Comparison of ENCODE assay signal across 18 cellular contexts in the genomic region with DNA sequence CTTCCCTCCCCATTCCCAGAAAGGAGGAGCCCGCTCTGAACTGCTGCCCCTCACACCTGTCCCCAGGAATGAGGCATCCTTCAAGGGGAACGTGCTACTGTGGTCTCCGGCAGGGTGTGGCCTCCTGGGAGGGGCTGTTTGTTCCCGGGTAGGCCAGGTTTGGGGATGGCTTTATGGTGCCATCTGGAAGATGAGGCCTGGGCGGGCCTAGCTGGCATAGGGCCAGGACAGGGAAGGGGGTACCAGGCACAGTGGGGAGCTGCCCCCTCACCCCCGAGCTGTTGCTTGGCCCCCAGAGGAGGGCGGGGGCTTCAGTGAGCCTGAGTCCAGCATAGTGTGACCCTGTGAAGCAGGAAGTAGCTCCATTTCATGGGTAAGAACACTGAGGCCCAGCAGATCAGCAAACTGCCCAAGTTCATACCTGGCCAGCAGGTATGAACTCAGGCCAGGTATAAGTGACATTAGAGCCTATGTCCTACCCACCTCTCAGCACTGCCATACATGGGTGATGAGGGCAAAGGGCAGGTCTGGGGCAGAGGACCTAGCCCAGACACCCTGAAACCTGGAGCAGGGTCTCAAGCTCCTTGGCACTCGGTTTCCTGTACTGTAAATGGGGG. TPM values are rescaled to one million over a fixed set of nuclear protein-coding genes. Genes with fewer than 3 reads are reported as not detected.
DNase-seq lines count a peak whose midpoint lies in the region; ATAC-seq, FAIRE-seq and TF ChIP-seq lines count a peak whose summit lies in the region.
"Had no signal": no experiment of that assay in that cellular context is flagged by ENCODE, and none has a peak within 500 bp of the region (broad histone marks: within the 10 kb centered on the region; RNA-seq: fewer than 3 reads in every experiment).

No MANE protein-coding gene starts in this region.

- CTCF ChIA-PET in SK-N-SH (lab: Yijun Ruan, JAX) (interaction anchor here (0.7 to 2.9 kb wide), 5 partner anchors 18 to 410 kb away, joined by 3 to 9 read pairs (median 4); no protein-coding TSS in a partner anchor), HepG2 (lab: Yijun Ruan, JAX; ENCODE audit: low intra/inter-chr PET ratio, low total read pairs) (no interaction called here)

- in situ Hi-C loops in HepG2 (cut with HindIII; ENCODE audit: extremely low pct_ligation_motif_present, low pct_unique_long_range_greater_than_20kb) (no loop called here), transverse colon (cut with MboI; ENCODE audit: low pct_ligation_motif_present in 1 of 4, low pct_unique_long_range_greater_than_20kb in 1 of 4, low sequenced_read_pairs in 3 of 4) (no loop called here)

- WGBS in SK-N-SH (ENCODE audit: low lambda C conversion rate) = 68% methylated on average over 4 of the region's 8 CpGs
- WGBS in HepG2 (ENCODE audit: low lambda C conversion rate) = 60% methylated on average over 7 of the region's 8 CpGs
- WGBS in transverse colon (ENCODE audit: low coverage in 1 of 2), 2 donors = 52% methylated on average over 8 of the region's 8 CpGs; no CpG with 5 or more reads in 1 of the 2 donors

- H2AFZ ChIP-seq in SK-N-SH (ENCODE audit: low read depth) = no peak overlapping the region
- H2AFZ ChIP-seq in HepG2 (ENCODE audit: low read length) = no peak overlapping the region
- H2AFZ ChIP-seq: PC-9 had no signal

- DNase-seq in SK-N-SH = peak; percentile 28
- peak; percentile 50 for DNase-seq in NCI-H69 (lab: John Stamatoyannopoulos, UW)
- no peak for DNase-seq in HepG2 (ENCODE audit: low spot score)
- DNase-seq in transverse colon = peak; percentile 34
- DNase-seq in stimulated activated CD4-positive, alpha-beta T cell treated with anti-CD3 and anti-CD28 coated beads, Interleukin-1b, Interleukin-23, amount 100 ng/mL, for 48 hours = no peak
- DNase-seq: DMS79 treated with DMSO at 0.1 percent for 48 hours, NCI-H1092 treated with DMSO at 0.1 percent for 48 hours, NCI-H226, NCI-H524, PC-9, SIG-M5 had no signal

- H3K27ac ChIP-seq in SK-N-SH (ENCODE audit: low read depth in 2 of 2, low read length in 1 of 2) = no peak overlapping the region
- H3K27ac ChIP-seq in HepG2 (ENCODE audit: extremely low read length, insufficient read depth, low read length) = no peak overlapping the region
- peak overlapping the region in 1 of 4 donors; percentile 21 for H3K27ac ChIP-seq in transverse colon
- H3K27ac ChIP-seq: 22Rv1, PC-9, RWPE1 had no signal

- no TSS peak for BruUV-seq in HepG2 (replicated peaks; lab: Mats Ljungman, UMichigan)

- no peaks in the 10 kb centered on the region for H3K27me3 ChIP-seq in SK-N-SH (ENCODE audit: insufficient read depth)
- H3K27me3 ChIP-seq in HepG2 (ENCODE audit: control insufficient read depth in 1 of 2, insufficient read depth in 2 of 2, low read length in 2 of 2) = peaks cover 1 to 2% of the 10 kb centered on the region in 2 experiments; a peak in 1 of 5 replicates
- H3K27me3 ChIP-seq in transverse colon = peaks cover 19% of the 10 kb centered on the region

- H3K9ac ChIP-seq in SK-N-SH = no peak overlapping the region
- no peak overlapping the region for H3K9ac ChIP-seq in HepG2 (ENCODE audit: insufficient read depth, low read depth, low read length)

- no peak for TF ChIP-seq RAD21 in SK-N-SH (IDR thresholded peaks at IDR 0.05; ENCODE audit: low read length)
- TF ChIP-seq RAD21 in HepG2 (CRISPR knock-in tag; IDR thresholded peaks at IDR 0.05) = no peak

- no peak for TF ChIP-seq EP300 in SK-N-SH (IDR thresholded peaks at IDR 0.05; ENCODE audit: borderline replicate concordance in 1 of 2, low read depth in 1 of 2, low read length in 1 of 2)
- TF ChIP-seq EP300 in HepG2 (IDR thresholded peaks at IDR 0.05; ENCODE audit: low read depth in 2 of 2, low read length in 2 of 2) = no peak
- TF ChIP-seq EP300 in HepG2 (CRISPR knock-in tag; IDR thresholded peaks at IDR 0.05; ENCODE audit: borderline replicate concordance) = no peak
- TF ChIP-seq EP300 in transverse colon (IDR thresholded peaks at IDR 0.05; ENCODE audit: low read depth) = no peak

- no peaks in the 10 kb centered on the region; a peak in 1 of 4 replicates for H3K4me1 ChIP-seq in SK-N-SH (ENCODE audit: control insufficient read depth in 1 of 2, insufficient read depth in 2 of 2, low read depth in 1 of 2, low read length in 1 of 2)
- peaks cover 31% of the 10 kb centered on the region for H3K4me1 ChIP-seq in HepG2 (ENCODE audit: insufficient read depth, low read length)
- peaks cover 0 to 11% (median 2%) of the 10 kb centered on the region in 4 donors for H3K4me1 ChIP-seq in transverse colon

- intact Hi-C loops in HepG2 (cut with micrococcal nuclease; ENCODE audit: unreplicated experiment) (no loop called here), transverse colon (cut with DNase I; ENCODE audit: low total_unique reads) (no loop called here)

- no peaks in the 10 kb centered on the region for H3K36me3 ChIP-seq in SK-N-SH (replicated peaks in 1 of 2; ENCODE audit: control insufficient read depth in 1 of 2, insufficient read depth in 2 of 2, low read length in 1 of 2)
- H3K36me3 ChIP-seq in HepG2 (replicated peaks in 1 of 2; ENCODE audit: control insufficient read depth in 1 of 2, insufficient read depth in 2 of 2, low read length in 2 of 2) = no peaks in the 10 kb centered on the region
- H3K36me3 ChIP-seq in transverse colon = no peaks in the 10 kb centered on the region

- H3K4me3 ChIP-seq in SK-N-SH (ENCODE audit: low read depth in 2 of 2, low read length in 1 of 2) (no peak overlapping the region), HepG2 (replicated peaks in 1 of 3; ENCODE audit: insufficient read depth in 1 of 3, low read depth in 2 of 3, low read length in 3 of 3) (no peak overlapping the region), transverse colon (no peak overlapping the region)
- H3K4me3 ChIP-seq: PC-9 had no signal

- no peak for TF ChIP-seq CTCF in SK-N-SH (IDR thresholded peaks at IDR 0.05)
- TF ChIP-seq CTCF in HepG2 (CRISPR knock-in tag; IDR thresholded peaks at IDR 0.05) = no peak
- TF ChIP-seq CTCF in transverse colon (IDR thresholded peaks at IDR 0.05) = no peak

- no peaks in the 10 kb centered on the region for H3K9me2 ChIP-seq in SK-N-SH

- H3K4me2 ChIP-seq in SK-N-SH (no peak overlapping the region), HepG2 (ENCODE audit: low read depth, low read length) (no peak overlapping the region)
- H3K4me2 ChIP-seq: PC-9 had no signal

- H3F3A ChIP-seq in SK-N-SH (replicated peaks; ENCODE audit: insufficient read depth) = no peaks in the 10 kb centered on the region

- TF ChIP-seq POLR2A in HepG2 (IDR thresholded peaks at IDR 0.05; ENCODE audit: insufficient read depth in 1 of 2, low read depth in 2 of 2, low read length in 2 of 2) (no peak), transverse colon (IDR thresholded peaks at IDR 0.05) (no peak)

- H3K79me2 ChIP-seq in SK-N-SH (ENCODE audit: insufficient read depth) = no peaks in the 10 kb centered on the region
- H3K79me2 ChIP-seq in HepG2 (ENCODE audit: insufficient read depth, low read length) = no peaks in the 10 kb centered on the region

- FAIRE-seq in HepG2 (lab: Jason Lieb, UNC) = no peak
- FAIRE-seq: H54 had no signal

- ATAC-seq in SK-N-SH treated with all-trans-retinoic acid at 6 μM for 48 hours (no peak), HepG2 (no peak; the same call in 2 of the 3 replicates), HG03097 (IDR thresholded peaks at IDR 0.05; ENCODE audit: low FRiP score, unreplicated experiment) (no peak), HG02678 (IDR thresholded peaks at IDR 0.05; ENCODE audit: unreplicated experiment) (no peak)

- H4K20me1 ChIP-seq in SK-N-SH (ENCODE audit: insufficient read depth) (no peaks in the 10 kb centered on the region), HepG2 (ENCODE audit: insufficient read depth, low read length) (no peaks in the 10 kb centered on the region)

- no peaks in the 10 kb centered on the region for H3K9me3 ChIP-seq in SK-N-SH
- H3K9me3 ChIP-seq in HepG2 (ENCODE audit: low read length) = no peaks in the 10 kb centered on the region
- H3K9me3 ChIP-seq in transverse colon = no peaks in the 10 kb centered on the region

- POLR2A ChIA-PET in SK-N-SH (lab: Yijun Ruan, JAX) = no interaction called here
- POLR2A ChIA-PET in HepG2 (lab: Yijun Ruan, JAX) = no interaction called here

TF ChIP-seq in SK-N-SH, 30 proteins besides CTCF, POLR2A, EP300 and RAD21 (continues in another document):
- no peak for TF ChIP-seq TCF12 (IDR thresholded peaks at IDR 0.05)

TF ChIP-seq in SK-N-SH treated with all-trans-retinoic acid at 6 μM for 48 hours, 23 proteins besides CTCF, POLR2A, EP300 and RAD21 (continues in another document):
- no peak for TF ChIP-seq ARNTL (CRISPR knock-in tag; IDR thresholded peaks at IDR 0.05; ENCODE audit: borderline replicate concordance, low read depth)
- no peak for TF ChIP-seq ZNF70 (CRISPR knock-in tag; IDR thresholded peaks at IDR 0.05)

RNA-seq across cellular contexts. Expression of a gene that starts 17.5 kb away (rescaled TPM):
- polyA plus RNA-seq in SK-N-SH (2012; rRNA removed) (0.03 and 0.10 TPM in 2 replicates), HepG2 (2011; rRNA removed) (0.03 TPM in 1 of 2 replicates, not detected in the other)
- polyA plus RNA-seq in SK-N-SH (2012; cell fraction: cytosol; rRNA removed) = 0.01 TPM in 1 of 2 replicates, not detected in the other
- polyA plus RNA-seq in SK-N-SH (2012; cell fraction: nucleus; rRNA removed) = 0.23 and 0.27 TPM in 2 replicates
- total RNA-seq in HepG2 (2016; rRNA removed; fragmentation: Illumina TruSeq; extraction: Trizol) (not detected in 2 replicates), transverse colon (10 to 100 TPM in 3 of 4 donors, 1 to 10 TPM in 1; 9.0 to 57.3 (median 31.5) TPM)
- total RNA-seq in HepG2 (2016; cell fraction: cytosol; rRNA removed; fragmentation: Illumina TruSeq; extraction: Trizol; ENCODE audit: low read depth) = not detected in 2 replicates
- total RNA-seq in HepG2 (2016; cell fraction: insoluble cytoplasmic fraction; rRNA removed; fragmentation: Illumina TruSeq; extraction: Trizol) = not detected in 2 replicates
- not detected in 2 replicates for total RNA-seq in HepG2 (2016; cell fraction: membrane; rRNA removed; fragmentation: Illumina TruSeq; extraction: Trizol)
- not detected in 2 replicates for total RNA-seq in HepG2 (2016; cell fraction: nucleus; rRNA removed; fragmentation: Illumina TruSeq; extraction: Trizol)
- not detected in 2 replicates for polyA plus RNA-seq in HepG2 (2011; cell fraction: cytosol; rRNA removed)
- 0.07 and 0.08 TPM in 2 replicates for polyA plus RNA-seq in HepG2 (2011; cell fraction: nucleus; rRNA removed)
- polyA plus RNA-seq in HepG2 (2012) = not detected in 2 replicates
- not detected in 2 replicates for polyA plus RNA-seq in HepG2 (2016; cell fraction: cytosol; fragmentation: Illumina TruSeq; extraction: Trizol; ENCODE audit: low read depth)
- not detected in 2 replicates for polyA plus RNA-seq in HepG2 (2016; cell fraction: insoluble cytoplasmic fraction; fragmentation: Illumina TruSeq; extraction: Trizol; ENCODE audit: low read depth)
- not detected in 2 replicates for polyA plus RNA-seq in HepG2 (2016; cell fraction: membrane; fragmentation: Illumina TruSeq; extraction: Trizol; ENCODE audit: low read depth)
- not detected in 2 replicates for polyA plus RNA-seq in HepG2 (2016; cell fraction: nucleus; fragmentation: Illumina TruSeq; extraction: Trizol; ENCODE audit: insufficient read depth, low read depth)
- not detected in 2 replicates for polyA minus RNA-seq in HepG2 (2011; rRNA and poly(A)+ RNA removed; ENCODE audit: low replicate concordance)
- not detected in 2 replicates for polyA minus RNA-seq in HepG2 (2011; cell fraction: cytosol; rRNA and poly(A)+ RNA removed)
- polyA minus RNA-seq in HepG2 (2011; cell fraction: nucleus; rRNA and poly(A)+ RNA removed) = not detected in 2 replicates
- total RNA-seq: B cell had no signal

Comparison
In these comparisons a context has a peak if more than half of its experiments do, and no peak if none do; other contexts are left out.
1. DNase-seq: peak in SK-N-SH (single experiment), NCI-H69 (single experiment) and transverse colon (single experiment); none in HepG2 (single experiment) and stimulated activated CD4-positive, alpha-beta T cell treated with anti-CD3 and anti-CD28 coated beads, Interleukin-1b, Interleukin-23, amount 100 ng/mL, for 48 hours (single experiment).
2. RNA of a gene that starts 17.5 kb away (total RNA-seq): 9.0 to 57.3 TPM in transverse colon; not detected in HepG2; every median in the first group is over 4 times any median in the second.